Comparison of ENCODE assay signal across 9 cellular contexts in the genomic region with DNA sequence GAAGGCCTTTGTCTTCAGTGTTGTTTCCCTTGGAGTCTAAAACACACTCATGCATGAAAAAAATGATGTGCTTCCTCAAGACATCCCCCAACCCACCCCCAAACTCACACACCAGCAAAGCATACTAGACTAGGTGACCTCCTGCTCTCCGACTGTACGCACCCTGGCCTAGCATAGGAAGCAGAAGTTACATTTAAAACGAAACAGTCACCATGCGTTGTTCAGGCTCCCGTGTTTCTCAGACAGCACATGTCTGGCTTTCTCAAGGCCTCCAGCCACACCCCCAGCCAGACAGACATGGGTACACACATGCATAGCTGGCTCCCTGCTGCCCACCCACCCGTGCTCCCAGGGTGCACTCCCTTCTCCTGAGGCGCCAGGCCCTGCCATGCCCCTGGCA. TPM values are rescaled to one million over a fixed set of nuclear protein-coding genes. Genes with fewer than 3 reads are reported as not detected.
DNase-seq lines count a peak whose midpoint lies in the region; ATAC-seq and TF ChIP-seq lines count a peak whose summit lies in the region.
"Had no signal": no experiment of that assay in that cellular context is flagged by ENCODE, and none has a peak within 500 bp of the region (broad histone marks: within the 10 kb centered on the region; RNA-seq: fewer than 3 reads in every experiment).

No MANE protein-coding gene starts in this region.

- ATAC-seq in HG03354 (IDR thresholded peaks at IDR 0.05; ENCODE audit: poor library complexity, severe bottlenecking, unreplicated experiment): peak; percentile 53
- peak; percentile 4 for ATAC-seq in stimulated activated naive CD8-positive, alpha-beta T cell treated with anti-CD3 and anti-CD28 coated beads, Interleukin-15, Interleukin-2, amounts not matched to agents 100 U/mL and 50 U/mL, for 24 hours
- no peak for ATAC-seq in WTC11
- ATAC-seq in GM19328 (IDR thresholded peaks at IDR 0.05; ENCODE audit: unreplicated experiment): no peak

- H3K36me3 Mint-ChIP-seq in activated T-cell treated with anti-CD3 and anti-CD28 coated beads, Interleukin-2, amount 50 U/mL, for 24 hours (ENCODE audit: low read depth): peaks cover 81% of the 10 kb centered on the region
- H3K36me3 Mint-ChIP-seq in WTC11: 0 out of 2 replicates have a peak, but pooled peaks cover 3% of the 10 kb centered on the region

- H3K9me3 Mint-ChIP-seq in activated T-cell treated with anti-CD3 and anti-CD28 coated beads, Interleukin-2, amount 50 U/mL, for 24 hours: no peaks in the 10 kb centered on the region
- H3K9me3 Mint-ChIP-seq in WTC11: peaks cover 6% of the 10 kb centered on the region; the same call in 1 of the 2 replicates

- H3K27ac Mint-ChIP-seq in activated T-cell treated with anti-CD3 and anti-CD28 coated beads, Interleukin-2, amount 50 U/mL, for 24 hours: peak overlapping the region; percentile 88
- H3K27ac Mint-ChIP-seq in WTC11: no peak overlapping the region

- no peak overlapping the region for H3K4me3 ChIP-seq in coronary artery

- POLR2A ChIA-PET in WTC11 (lab: Charles Lee): no interaction called here

- no peak overlapping the region for H3K4me3 Mint-ChIP-seq in activated T-cell treated with anti-CD3 and anti-CD28 coated beads, Interleukin-2, amount 50 U/mL, for 24 hours
- H3K4me3 Mint-ChIP-seq in WTC11: no peak overlapping the region

- H3K27me3 Mint-ChIP-seq in activated T-cell treated with anti-CD3 and anti-CD28 coated beads, Interleukin-2, amount 50 U/mL, for 24 hours: no peaks in the 10 kb centered on the region
- no peaks in the 10 kb centered on the region for H3K27me3 Mint-ChIP-seq in WTC11 (ENCODE audit: low read depth)

- H3K27ac ChIP-seq in coronary artery: peak overlapping the region in 1 of 2 donors; percentile 51

- peaks cover 68% of the 10 kb centered on the region for H3K4me1 Mint-ChIP-seq in activated T-cell treated with anti-CD3 and anti-CD28 coated beads, Interleukin-2, amount 50 U/mL, for 24 hours (ENCODE audit: low read depth)
- no peaks in the 10 kb centered on the region for H3K4me1 Mint-ChIP-seq in WTC11

- CTCF ChIA-PET in WTC11 (lab: Charles Lee): no interaction called here

- DNase-seq in activated T-cell treated with anti-CD3 and anti-CD28 coated beads, Interleukin-2, amount 50 U/mL, for 24 hours: no peak
- DNase-seq in activated T-cell treated with anti-CD3 and anti-CD28 coated beads, Interleukin-2, amount 50 U/mL, for 48 hours: no peak
- DNase-seq in coronary artery (ENCODE audit: low spot score) (peak; percentile 38), WTC11 (ENCODE audit: low spot score) (no peak), NCI-H526 treated with DMSO at 0.1 percent for 48 hours (lab: John Stamatoyannopoulos, UW) (no peak)
- DNase-seq in stimulated activated naive CD8-positive, alpha-beta T cell treated with anti-CD3 and anti-CD28 coated beads, Interleukin-15, Interleukin-2, amounts not matched to agents 100 U/mL and 50 U/mL, for 24 hours: no peak
- DNase-seq: NCI-H2171 treated with DMSO at 0.1 percent for 48 hours had no signal

- TF ChIP-seq CTCF in coronary artery (IDR thresholded peaks at IDR 0.05) (no peak), WTC11 (IDR thresholded peaks at IDR 0.05) (no peak)

TF ChIP-seq in WTC11, 78 proteins besides CTCF, POLR2A, EP300 and RAD21:
- TF ChIP-seq, protein P1, sequence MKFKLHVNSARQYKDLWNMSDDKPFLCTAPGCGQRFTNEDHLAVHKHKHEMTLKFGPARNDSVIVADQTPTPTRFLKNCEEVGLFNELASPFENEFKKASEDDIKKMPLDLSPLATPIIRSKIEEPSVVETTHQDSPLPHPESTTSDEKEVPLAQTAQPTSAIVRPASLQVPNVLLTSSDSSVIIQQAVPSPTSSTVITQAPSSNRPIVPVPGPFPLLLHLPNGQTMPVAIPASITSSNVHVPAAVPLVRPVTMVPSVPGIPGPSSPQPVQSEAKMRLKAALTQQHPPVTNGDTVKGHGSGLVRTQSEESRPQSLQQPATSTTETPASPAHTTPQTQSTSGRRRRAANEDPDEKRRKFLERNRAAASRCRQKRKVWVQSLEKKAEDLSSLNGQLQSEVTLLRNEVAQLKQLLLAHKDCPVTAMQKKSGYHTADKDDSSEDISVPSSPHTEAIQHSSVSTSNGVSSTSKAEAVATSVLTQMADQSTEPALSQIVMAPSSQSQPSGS (CRISPR knock-in tag; IDR thresholded peaks at IDR 0.05; ENCODE audit: borderline replicate concordance, low read depth): no peak
- no peak for TF ChIP-seq JUN (CRISPR knock-in tag; IDR thresholded peaks at IDR 0.05)
- no peak for TF ChIP-seq TP53 (CRISPR knock-in tag; IDR thresholded peaks at IDR 0.05)
- TF ChIP-seq GRHL2 (CRISPR knock-in tag; IDR thresholded peaks at IDR 0.05; ENCODE audit: insufficient replicate concordance, severe bottlenecking): no peak

RNA-seq across cellular contexts. Expression of gene C1QTNF9, which starts 28.7 kb away (rescaled TPM):
- total RNA-seq in WTC11 (2021): not detected in 3 replicates

Comparison
In these comparisons a context has a peak if more than half of its experiments do, and no peak if none do; other contexts are left out.
1. ATAC-seq: peak in HG03354 (single experiment) and stimulated activated naive CD8-positive, alpha-beta T cell treated with anti-CD3 and anti-CD28 coated beads, Interleukin-15, Interleukin-2, amounts not matched to agents 100 U/mL and 50 U/mL, for 24 hours (single experiment); none in WTC11 (single experiment) and GM19328 (single experiment).